1 cellular context compared by ENCODE assay signal in genomic region chr14:54658836-54659235, GRCh38.
TF ChIP-seq lines count a peak whose summit lies in the region.

No MANE protein-coding gene starts in this region.

TF ChIP-seq in WTC11, 78 proteins besides CTCF, POLR2A, EP300 and RAD21 (continued from another document):
- no peak for TF ChIP-seq ZNF512 (CRISPR knock-in tag; IDR thresholded peaks at IDR 0.05; ENCODE audit: borderline replicate concordance)
- TF ChIP-seq FOXP1 (CRISPR knock-in tag; IDR thresholded peaks at IDR 0.05; ENCODE audit: borderline replicate concordance) = no peak
- TF ChIP-seq CBFB (CRISPR knock-in tag; IDR thresholded peaks at IDR 0.05; ENCODE audit: low read depth) = no peak
- no peak for TF ChIP-seq SMAD4 (CRISPR knock-in tag; IDR thresholded peaks at IDR 0.05)
- no peak for TF ChIP-seq ESRRA (CRISPR knock-in tag; IDR thresholded peaks at IDR 0.05; ENCODE audit: borderline replicate concordance)
- no peak for TF ChIP-seq TCF7 (CRISPR knock-in tag; IDR thresholded peaks at IDR 0.05; ENCODE audit: low read depth)
- no peak for TF ChIP-seq NFE2L1 (CRISPR knock-in tag; IDR thresholded peaks at IDR 0.05)
- no peak for TF ChIP-seq FOXP4 (CRISPR knock-in tag; IDR thresholded peaks at IDR 0.05)
- TF ChIP-seq JUN (CRISPR knock-in tag; IDR thresholded peaks at IDR 0.05) = no peak
- TF ChIP-seq AR (CRISPR knock-in tag; IDR thresholded peaks at IDR 0.05) = no peak
